ENCODE assay signal across 20 cellular contexts in the genomic region with DNA sequence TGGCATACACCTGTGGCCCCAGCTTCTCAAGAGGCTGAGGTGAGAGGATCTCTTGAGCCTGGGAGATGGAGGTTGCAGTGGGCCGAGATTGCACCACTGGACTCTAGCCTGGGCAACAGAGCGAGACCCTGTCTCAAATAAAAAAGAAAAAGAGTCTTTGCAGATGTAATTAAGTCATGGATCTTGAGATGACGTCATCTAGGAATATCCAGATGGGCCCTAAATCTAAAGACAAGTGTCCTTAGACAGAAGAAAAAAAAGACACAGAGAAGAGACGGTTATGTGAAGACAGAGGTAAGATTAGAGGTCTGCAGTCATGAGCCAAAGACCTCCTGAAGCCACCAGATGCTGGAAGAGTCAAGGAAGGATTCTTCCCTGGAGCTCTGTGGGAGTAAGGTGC.
DNase-seq lines count a peak whose midpoint lies in the region; ATAC-seq, FAIRE-seq and TF ChIP-seq lines count a peak whose summit lies in the region.
"Had no signal": no experiment of that assay in that cellular context is flagged by ENCODE, and none has a peak within 500 bp of the region (broad histone marks: within the 10 kb centered on the region; RNA-seq: fewer than 3 reads in every experiment).

No MANE protein-coding gene starts in this region.

- no peak for TF ChIP-seq POLR2A in HepG2 (IDR thresholded peaks at IDR 0.05; ENCODE audit: insufficient read depth in 1 of 2, low read depth in 2 of 2, low read length in 2 of 2)
- TF ChIP-seq POLR2A in right lobe of liver (IDR thresholded peaks at IDR 0.05): no peak
- no peak for TF ChIP-seq POLR2A in K562 (conservative IDR thresholded peaks at IDR 0.05)
- no peak for TF ChIP-seq POLR2A in sigmoid colon (IDR thresholded peaks at IDR 0.05)

- H3K27me3 ChIP-seq in HepG2 (ENCODE audit: control insufficient read depth in 1 of 2, insufficient read depth in 2 of 2, low read length in 2 of 2) (no peaks in the 10 kb centered on the region; a peak in 1 of 5 replicates), right lobe of liver (no peaks in the 10 kb centered on the region), K562 (ENCODE audit: control insufficient read depth in 2 of 2, insufficient read depth in 2 of 2, low read length in 2 of 2) (peaks cover 0 to 46% of the 10 kb centered on the region in 2 experiments; a peak in 3 of 5 replicates), sigmoid colon (no peaks in the 10 kb centered on the region)

- H3K9me1 ChIP-seq in K562 (ENCODE audit: control insufficient read depth, insufficient read depth, low read length): no peaks in the 10 kb centered on the region

- H3K36me3 ChIP-seq in HepG2 (replicated peaks in 1 of 2; ENCODE audit: control insufficient read depth in 1 of 2, insufficient read depth in 2 of 2, low read length in 2 of 2) (no peaks in the 10 kb centered on the region), right lobe of liver (no peaks in the 10 kb centered on the region), K562 (ENCODE audit: control insufficient read depth, insufficient read depth, low read length) (no peaks in the 10 kb centered on the region), sigmoid colon (no peaks in the 10 kb centered on the region)

- FAIRE-seq in HepG2 (lab: Jason Lieb, UNC) (no peak), K562 (lab: Jason Lieb, UNC) (no peak), HTR-8/SVneo (lab: Jason Lieb, UNC) (no peak)
- FAIRE-seq: A204.1, GM12892, H1 had no signal

- H3K4me2 ChIP-seq in HepG2 (ENCODE audit: low read depth, low read length) (no peak overlapping the region), K562 (ENCODE audit: insufficient read depth, low read length) (no peak overlapping the region)

- H3K4me1 ChIP-seq in HepG2 (ENCODE audit: insufficient read depth, low read length) (peaks cover 65% of the 10 kb centered on the region), right lobe of liver (peaks cover 0 to 14% (median 7%) of the 10 kb centered on the region in 4 donors), K562 (replicated peaks in 1 of 2; ENCODE audit: control insufficient read depth in 2 of 2, insufficient read depth in 2 of 2, low read length in 2 of 2) (peaks cover 15 to 18% of the 10 kb centered on the region in 2 experiments), sigmoid colon (peaks cover 0 to 23% (median 15%) of the 10 kb centered on the region in 4 donors)

- TF ChIP-seq EP300 in HepG2 (IDR thresholded peaks at IDR 0.05; ENCODE audit: low read depth in 2 of 2, low read length in 2 of 2) (no peak), HepG2 (CRISPR knock-in tag; IDR thresholded peaks at IDR 0.05; ENCODE audit: borderline replicate concordance) (no peak), K562 (IDR thresholded peaks at IDR 0.05; ENCODE audit: low read length) (no peak), sigmoid colon (IDR thresholded peaks at IDR 0.05) (no peak)

- ATAC-seq in HepG2 (no peak), right lobe of liver (no peak), K562 (no peak), GM19328 (IDR thresholded peaks at IDR 0.05; ENCODE audit: unreplicated experiment) (no peak)

- H3K27ac ChIP-seq in HepG2 (ENCODE audit: extremely low read length, insufficient read depth, low read length) (no peak overlapping the region), right lobe of liver (no peak overlapping the region), K562 (ENCODE audit: extremely low read depth, low read depth, low read length) (no peak overlapping the region), sigmoid colon (no peak overlapping the region)
- H3K27ac ChIP-seq: 22Rv1, GM23248 had no signal

- H3K79me2 ChIP-seq in HepG2 (ENCODE audit: insufficient read depth, low read length): no peaks in the 10 kb centered on the region
- no peaks in the 10 kb centered on the region for H3K79me2 ChIP-seq in K562 (ENCODE audit: control insufficient read depth, insufficient read depth, low read length)

- H2AFZ ChIP-seq in HepG2 (ENCODE audit: low read length) (no peak overlapping the region), K562 (ENCODE audit: low read depth, low read length) (no peak overlapping the region)
- H2AFZ ChIP-seq: GM23248 had no signal

- TF ChIP-seq CTCF in HepG2 (CRISPR knock-in tag; IDR thresholded peaks at IDR 0.05) (no peak), right lobe of liver (IDR thresholded peaks at IDR 0.05) (no peak), K562 (IDR thresholded peaks at IDR 0.05 in 2 of 3, conservative IDR thresholded peaks at IDR 0.05 in 1 of 3; ENCODE audit: insufficient read depth in 2 of 3, low read depth in 1 of 3, low read length in 3 of 3) (no peak), sigmoid colon (IDR thresholded peaks at IDR 0.05) (no peak)

- H4K20me1 ChIP-seq in HepG2 (ENCODE audit: insufficient read depth, low read length): no peaks in the 10 kb centered on the region
- H4K20me1 ChIP-seq in K562 (replicated peaks; ENCODE audit: control insufficient read depth, insufficient read depth, low read length): no peaks in the 10 kb centered on the region

- intact Hi-C loops in HepG2 (cut with micrococcal nuclease; ENCODE audit: unreplicated experiment) (no loop called here), right lobe of liver (cut with DNase I) (no loop called here), K562 (cut with micrococcal nuclease) (no loop called here), sigmoid colon (cut with DNase I) (no loop called here)

- in situ Hi-C loops in HepG2 (cut with HindIII; ENCODE audit: extremely low pct_ligation_motif_present, low pct_unique_long_range_greater_than_20kb) (no loop called here), K562 (cut with MboI) (no loop called here)

- 73% methylated on average over 4 of the region's 4 CpGs for WGBS in HepG2 (ENCODE audit: low lambda C conversion rate)
- WGBS in right lobe of liver (ENCODE audit: insufficient coverage, low coverage, low lambda C conversion rate, missing lambda C conversion rate): 92% methylated on average over 4 of the region's 4 CpGs
- 8% methylated on average over 4 of the region's 4 CpGs for WGBS in K562 (ENCODE audit: insufficient coverage, low coverage, missing lambda C conversion rate)
- WGBS in sigmoid colon, 2 donors: 90 to 92% methylated on average over 4 of the region's 4 CpGs

- H3K9ac ChIP-seq in HepG2 (ENCODE audit: insufficient read depth, low read depth, low read length) (no peak overlapping the region), K562 (ENCODE audit: insufficient read depth in 1 of 2, low read depth in 2 of 2, low read length in 2 of 2) (no peak overlapping the region)
- H3K9ac ChIP-seq: GM23248 had no signal

- BruUV-seq in HepG2 (replicated peaks; lab: Mats Ljungman, UMichigan) (no TSS peak), K562 (replicated peaks; lab: Mats Ljungman, UMichigan) (no TSS peak)

- POLR2A ChIA-PET in HepG2 (lab: Yijun Ruan, JAX): interaction anchor here (1.1 to 7.9 kb wide), 6 partner anchors 11 to 72 kb away, joined by 3 to 233 read pairs (median 32); a partner anchor contains a TSS
- POLR2A ChIA-PET in K562 (lab: Yijun Ruan, JAX): no interaction called here

- DNase-seq in HepG2 (ENCODE audit: low spot score) (no peak), right lobe of liver (no peak), K562 (ENCODE audit: extremely low read depth in 1 of 4, low spot score in 3 of 4) (no peak), sigmoid colon (peak; percentile 6), HTR-8/SVneo (ENCODE audit: insufficient read length, low spot score) (no peak)
- DNase-seq: C1 segment of cervical spinal cord; Calu3; CD4-positive, alpha-beta memory T cell; COR-L47; DMS53; DMS79 treated with DMSO at 0.1 percent for 48 hours; GF-D8; GM23248; H7; HCEC 1CT had no signal

- no peaks in the 10 kb centered on the region for H3K9me3 ChIP-seq in HepG2 (ENCODE audit: low read length)
- no peaks in the 10 kb centered on the region for H3K9me3 ChIP-seq in right lobe of liver
- H3K9me3 ChIP-seq in K562 (replicated peaks; ENCODE audit: control insufficient read depth, insufficient read depth, low read depth, low read length): no peaks in the 10 kb centered on the region
- no peaks in the 10 kb centered on the region for H3K9me3 ChIP-seq in sigmoid colon

- TF ChIP-seq RAD21 in HepG2 (CRISPR knock-in tag; IDR thresholded peaks at IDR 0.05) (no peak), K562 (CRISPR knock-in tag; conservative IDR thresholded peaks at IDR 0.05 in 1 of 2, IDR thresholded peaks at IDR 0.05 in 1 of 2) (no peak)

- CTCF ChIA-PET in HepG2 (lab: Yijun Ruan, JAX; ENCODE audit: low intra/inter-chr PET ratio, low total read pairs): no interaction called here
- CTCF ChIA-PET in K562 (lab: Yijun Ruan, JAX; ENCODE audit: low intra/inter-chr PET ratio): no interaction called here

- no peak overlapping the region for H3K4me3 ChIP-seq in HepG2 (replicated peaks in 1 of 3; ENCODE audit: insufficient read depth in 1 of 3, low read depth in 2 of 3, low read length in 3 of 3)
- no peak overlapping the region for H3K4me3 ChIP-seq in right lobe of liver
- H3K4me3 ChIP-seq in K562: no peak overlapping the region
- H3K4me3 ChIP-seq in sigmoid colon: no peak overlapping the region
- H3K4me3 ChIP-seq: GM23248 had no signal

TF ChIP-seq in HepG2, 621 proteins besides CTCF, POLR2A, EP300 and RAD21:
- TF ChIP-seq CREB1 (IDR thresholded peaks at IDR 0.05) (peak; percentile 72), CREB1 (CRISPR knock-in tag; IDR thresholded peaks at IDR 0.05) (no peak), PHB2 (IDR thresholded peaks at IDR 0.05; ENCODE audit: partially characterized antibody) (no peak), ATF7 (IDR thresholded peaks at IDR 0.05) (peak; percentile 95), ATF7 (CRISPR knock-in tag; IDR thresholded peaks at IDR 0.05) (no peak)

TF ChIP-seq in K562, 482 proteins besides CTCF, POLR2A, EP300 and RAD21 (continues in another document):
- no peak for TF ChIP-seq YY1 (IDR thresholded peaks at IDR 0.05; ENCODE audit: borderline replicate concordance in 1 of 3, control insufficient read depth in 1 of 3, extremely low read depth in 1 of 3, insufficient read depth in 3 of 3, insufficient read length in 1 of 3, insufficient replicate concordance in 2 of 3, low read depth in 1 of 3, low read length in 2 of 3)
- TF ChIP-seq JUND (IDR thresholded peaks at IDR 0.05; ENCODE audit: borderline replicate concordance, low read depth, low read length): 0 out of 2 replicates have a peak, but pooled peaks have one; percentile 16
- peak; percentile 42; the same call in 1 of the 3 replicates for TF ChIP-seq JUND (tag; IDR thresholded peaks at IDR 0.05; ENCODE audit: borderline replicate concordance, low read depth, low read length)
- TF ChIP-seq, protein P1, sequence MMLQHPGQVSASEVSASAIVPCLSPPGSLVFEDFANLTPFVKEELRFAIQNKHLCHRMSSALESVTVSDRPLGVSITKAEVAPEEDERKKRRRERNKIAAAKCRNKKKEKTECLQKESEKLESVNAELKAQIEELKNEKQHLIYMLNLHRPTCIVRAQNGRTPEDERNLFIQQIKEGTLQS (IDR thresholded peaks at IDR 0.05): peak; percentile 88
- TF ChIP-seq, protein P1 (CRISPR knock-in tag; conservative IDR thresholded peaks at IDR 0.05): no peak
- TF ChIP-seq ATF7 (IDR thresholded peaks at IDR 0.05): peak; percentile 84; the same call in 1 of the 2 replicates
